1 cellular context compared by ENCODE assay signal in the genomic region with DNA sequence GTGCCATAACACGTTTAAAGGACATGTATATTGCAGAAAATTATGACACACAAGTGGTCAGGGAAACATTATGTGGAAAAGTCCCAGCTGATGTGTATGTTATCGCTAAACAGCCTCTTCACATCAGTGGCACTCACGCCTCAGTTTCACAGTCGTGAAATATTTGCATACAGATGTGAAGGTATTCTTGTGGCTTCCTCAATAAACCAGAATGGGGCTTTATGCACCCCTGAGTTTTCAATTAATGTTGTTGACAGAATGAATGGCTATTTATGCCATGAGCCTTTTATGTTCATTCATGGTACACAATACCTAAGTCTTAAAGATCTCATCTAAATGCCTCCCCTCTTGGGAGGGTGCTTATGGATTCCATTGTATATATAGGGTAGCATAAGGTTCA.
A peak's percentile ranks its signal among the peaks of the same experiment; 100 is the strongest.
TF ChIP-seq lines count a peak whose summit lies in the region.

No MANE protein-coding gene starts in this region.

TF ChIP-seq in GM12878, 131 proteins besides CTCF, POLR2A, EP300 and RAD21 (continued from another document and continues in another):
- no peak for TF ChIP-seq CBX3 (IDR thresholded peaks at IDR 0.05; ENCODE audit: borderline replicate concordance, low read depth)
- TF ChIP-seq, protein P1, sequence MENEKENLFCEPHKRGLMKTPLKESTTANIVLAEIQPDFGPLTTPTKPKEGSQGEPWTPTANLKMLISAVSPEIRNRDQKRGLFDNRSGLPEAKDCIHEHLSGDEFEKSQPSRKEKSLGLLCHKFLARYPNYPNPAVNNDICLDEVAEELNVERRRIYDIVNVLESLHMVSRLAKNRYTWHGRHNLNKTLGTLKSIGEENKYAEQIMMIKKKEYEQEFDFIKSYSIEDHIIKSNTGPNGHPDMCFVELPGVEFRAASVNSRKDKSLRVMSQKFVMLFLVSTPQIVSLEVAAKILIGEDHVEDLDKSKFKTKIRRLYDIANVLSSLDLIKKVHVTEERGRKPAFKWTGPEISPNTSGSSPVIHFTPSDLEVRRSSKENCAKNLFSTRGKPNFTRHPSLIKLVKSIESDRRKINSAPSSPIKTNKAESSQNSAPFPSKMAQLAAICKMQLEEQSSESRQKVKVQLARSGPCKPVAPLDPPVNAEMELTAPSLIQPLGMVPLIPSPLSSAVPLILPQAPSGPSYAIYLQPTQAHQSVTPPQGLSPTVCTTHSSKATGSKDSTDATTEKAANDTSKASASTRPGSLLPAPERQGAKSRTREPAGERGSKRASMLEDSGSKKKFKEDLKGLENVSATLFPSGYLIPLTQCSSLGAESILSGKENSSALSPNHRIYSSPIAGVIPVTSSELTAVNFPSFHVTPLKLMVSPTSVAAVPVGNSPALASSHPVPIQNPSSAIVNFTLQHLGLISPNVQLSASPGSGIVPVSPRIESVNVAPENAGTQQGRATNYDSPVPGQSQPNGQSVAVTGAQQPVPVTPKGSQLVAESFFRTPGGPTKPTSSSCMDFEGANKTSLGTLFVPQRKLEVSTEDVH (IDR thresholded peaks at IDR 0.05; ENCODE audit: low read depth, partially characterized antibody): peak; percentile 50
- TF ChIP-seq NFIC (IDR thresholded peaks at IDR 0.05; ENCODE audit: low read depth, low read length): no peak
- no peak for TF ChIP-seq NFYA (IDR thresholded peaks at IDR 0.05; ENCODE audit: borderline replicate concordance, low read depth, low read length)
- TF ChIP-seq, protein P2, sequence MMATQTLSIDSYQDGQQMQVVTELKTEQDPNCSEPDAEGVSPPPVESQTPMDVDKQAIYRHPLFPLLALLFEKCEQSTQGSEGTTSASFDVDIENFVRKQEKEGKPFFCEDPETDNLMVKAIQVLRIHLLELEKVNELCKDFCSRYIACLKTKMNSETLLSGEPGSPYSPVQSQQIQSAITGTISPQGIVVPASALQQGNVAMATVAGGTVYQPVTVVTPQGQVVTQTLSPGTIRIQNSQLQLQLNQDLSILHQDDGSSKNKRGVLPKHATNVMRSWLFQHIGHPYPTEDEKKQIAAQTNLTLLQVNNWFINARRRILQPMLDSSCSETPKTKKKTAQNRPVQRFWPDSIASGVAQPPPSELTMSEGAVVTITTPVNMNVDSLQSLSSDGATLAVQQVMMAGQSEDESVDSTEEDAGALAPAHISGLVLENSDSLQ (IDR thresholded peaks at IDR 0.05): no peak
- TF ChIP-seq GABPA (IDR thresholded peaks at IDR 0.05; ENCODE audit: low read depth): no peak
- TF ChIP-seq JUNB (IDR thresholded peaks at IDR 0.05): no peak
- TF ChIP-seq EZH2 (IDR thresholded peaks at IDR 0.05; ENCODE audit: borderline replicate concordance, control insufficient read depth, low read depth, low read length): no peak
- TF ChIP-seq, protein P3, sequence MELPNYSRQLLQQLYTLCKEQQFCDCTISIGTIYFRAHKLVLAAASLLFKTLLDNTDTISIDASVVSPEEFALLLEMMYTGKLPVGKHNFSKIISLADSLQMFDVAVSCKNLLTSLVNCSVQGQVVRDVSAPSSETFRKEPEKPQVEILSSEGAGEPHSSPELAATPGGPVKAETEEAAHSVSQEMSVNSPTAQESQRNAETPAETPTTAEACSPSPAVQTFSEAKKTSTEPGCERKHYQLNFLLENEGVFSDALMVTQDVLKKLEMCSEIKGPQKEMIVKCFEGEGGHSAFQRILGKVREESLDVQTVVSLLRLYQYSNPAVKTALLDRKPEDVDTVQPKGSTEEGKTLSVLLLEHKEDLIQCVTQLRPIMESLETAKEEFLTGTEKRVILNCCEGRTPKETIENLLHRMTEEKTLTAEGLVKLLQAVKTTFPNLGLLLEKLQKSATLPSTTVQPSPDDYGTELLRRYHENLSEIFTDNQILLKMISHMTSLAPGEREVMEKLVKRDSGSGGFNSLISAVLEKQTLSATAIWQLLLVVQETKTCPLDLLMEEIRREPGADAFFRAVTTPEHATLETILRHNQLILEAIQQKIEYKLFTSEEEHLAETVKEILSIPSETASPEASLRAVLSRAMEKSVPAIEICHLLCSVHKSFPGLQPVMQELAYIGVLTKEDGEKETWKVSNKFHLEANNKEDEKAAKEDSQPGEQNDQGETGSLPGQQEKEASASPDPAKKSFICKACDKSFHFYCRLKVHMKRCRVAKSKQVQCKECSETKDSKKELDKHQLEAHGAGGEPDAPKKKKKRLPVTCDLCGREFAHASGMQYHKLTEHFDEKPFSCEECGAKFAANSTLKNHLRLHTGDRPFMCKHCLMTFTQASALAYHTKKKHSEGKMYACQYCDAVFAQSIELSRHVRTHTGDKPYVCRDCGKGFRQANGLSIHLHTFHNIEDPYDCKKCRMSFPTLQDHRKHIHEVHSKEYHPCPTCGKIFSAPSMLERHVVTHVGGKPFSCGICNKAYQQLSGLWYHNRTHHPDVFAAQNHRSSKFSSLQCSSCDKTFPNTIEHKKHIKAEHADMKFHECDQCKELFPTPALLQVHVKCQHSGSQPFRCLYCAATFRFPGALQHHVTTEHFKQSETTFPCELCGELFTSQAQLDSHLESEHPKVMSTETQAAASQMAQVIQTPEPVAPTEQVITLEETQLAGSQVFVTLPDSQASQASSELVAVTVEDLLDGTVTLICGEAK (IDR thresholded peaks at IDR 0.05; ENCODE audit: borderline replicate concordance): no peak
- TF ChIP-seq YBX1 (IDR thresholded peaks at IDR 0.05): no peak
- TF ChIP-seq CBX5 (IDR thresholded peaks at IDR 0.05; ENCODE audit: low read depth): no peak
- no peak for TF ChIP-seq MYB (IDR thresholded peaks at IDR 0.05; ENCODE audit: borderline replicate concordance, low read depth, low read length)
- TF ChIP-seq PML (IDR thresholded peaks at IDR 0.05; ENCODE audit: low read length): no peak
- TF ChIP-seq MYC (IDR thresholded peaks at IDR 0.05; ENCODE audit: insufficient read depth, insufficient read length, insufficient replicate concordance, low read length, severe bottlenecking): no peak
- peak; percentile 51; the same call in 1 of the 2 replicates for TF ChIP-seq PAX5 (IDR thresholded peaks at IDR 0.05; ENCODE audit: borderline replicate concordance, low read depth, low read length)
- TF ChIP-seq WRNIP1 (IDR thresholded peaks at IDR 0.05; ENCODE audit: borderline replicate concordance, low read depth, low read length): no peak
- no peak for TF ChIP-seq ETV6 (conservative IDR thresholded peaks at IDR 0.05 in 1 of 2, IDR thresholded peaks at IDR 0.05 in 1 of 2; ENCODE audit: borderline replicate concordance in 1 of 2, low read depth in 1 of 2)
- no peak for TF ChIP-seq JUND (IDR thresholded peaks at IDR 0.05; ENCODE audit: low read depth, low read length)
- TF ChIP-seq RFX5 (IDR thresholded peaks at IDR 0.05; ENCODE audit: low read depth, low read length): no peak
- no peak for TF ChIP-seq FOS (IDR thresholded peaks at IDR 0.05; ENCODE audit: borderline replicate concordance, extremely low read depth, insufficient read length)
- peak; percentile 75 to 87; a peak in 3 of 4 replicates for TF ChIP-seq IKZF2 (IDR thresholded peaks at IDR 0.05)
- no peak for TF ChIP-seq SPI1 (IDR thresholded peaks at IDR 0.05; ENCODE audit: borderline replicate concordance, insufficient read depth, low read depth, low read length)
- TF ChIP-seq POLR2AphosphoS5 (IDR thresholded peaks at IDR 0.05; ENCODE audit: low read length): no peak
- TF ChIP-seq CHD4 (IDR thresholded peaks at IDR 0.05): no peak
- no peak for TF ChIP-seq MEF2A (IDR thresholded peaks at IDR 0.05; ENCODE audit: insufficient read depth, low read depth, low read length)
- TF ChIP-seq, protein P4, sequence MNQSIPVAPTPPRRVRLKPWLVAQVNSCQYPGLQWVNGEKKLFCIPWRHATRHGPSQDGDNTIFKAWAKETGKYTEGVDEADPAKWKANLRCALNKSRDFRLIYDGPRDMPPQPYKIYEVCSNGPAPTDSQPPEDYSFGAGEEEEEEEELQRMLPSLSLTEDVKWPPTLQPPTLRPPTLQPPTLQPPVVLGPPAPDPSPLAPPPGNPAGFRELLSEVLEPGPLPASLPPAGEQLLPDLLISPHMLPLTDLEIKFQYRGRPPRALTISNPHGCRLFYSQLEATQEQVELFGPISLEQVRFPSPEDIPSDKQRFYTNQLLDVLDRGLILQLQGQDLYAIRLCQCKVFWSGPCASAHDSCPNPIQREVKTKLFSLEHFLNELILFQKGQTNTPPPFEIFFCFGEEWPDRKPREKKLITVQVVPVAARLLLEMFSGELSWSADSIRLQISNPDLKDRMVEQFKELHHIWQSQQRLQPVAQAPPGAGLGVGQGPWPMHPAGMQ (IDR thresholded peaks at IDR 0.05; ENCODE audit: borderline replicate concordance): no peak
- TF ChIP-seq, protein P5, sequence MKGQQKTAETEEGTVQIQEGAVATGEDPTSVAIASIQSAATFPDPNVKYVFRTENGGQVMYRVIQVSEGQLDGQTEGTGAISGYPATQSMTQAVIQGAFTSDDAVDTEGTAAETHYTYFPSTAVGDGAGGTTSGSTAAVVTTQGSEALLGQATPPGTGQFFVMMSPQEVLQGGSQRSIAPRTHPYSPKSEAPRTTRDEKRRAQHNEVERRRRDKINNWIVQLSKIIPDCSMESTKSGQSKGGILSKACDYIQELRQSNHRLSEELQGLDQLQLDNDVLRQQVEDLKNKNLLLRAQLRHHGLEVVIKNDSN (IDR thresholded peaks at IDR 0.05; ENCODE audit: borderline replicate concordance, extremely low read length, insufficient read depth, low read depth, low read length): no peak
- TF ChIP-seq, protein P6, sequence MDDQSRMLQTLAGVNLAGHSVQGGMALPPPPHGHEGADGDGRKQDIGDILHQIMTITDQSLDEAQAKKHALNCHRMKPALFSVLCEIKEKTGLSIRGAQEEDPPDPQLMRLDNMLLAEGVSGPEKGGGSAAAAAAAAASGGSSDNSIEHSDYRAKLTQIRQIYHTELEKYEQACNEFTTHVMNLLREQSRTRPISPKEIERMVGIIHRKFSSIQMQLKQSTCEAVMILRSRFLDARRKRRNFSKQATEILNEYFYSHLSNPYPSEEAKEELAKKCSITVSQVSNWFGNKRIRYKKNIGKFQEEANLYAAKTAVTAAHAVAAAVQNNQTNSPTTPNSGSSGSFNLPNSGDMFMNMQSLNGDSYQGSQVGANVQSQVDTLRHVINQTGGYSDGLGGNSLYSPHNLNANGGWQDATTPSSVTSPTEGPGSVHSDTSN (IDR thresholded peaks at IDR 0.05; ENCODE audit: insufficient replicate concordance, low read depth, low read length): no peak
- TF ChIP-seq CBFB (IDR thresholded peaks at IDR 0.05; ENCODE audit: low read depth): no peak
- no peak for TF ChIP-seq ZNF24 (IDR thresholded peaks at IDR 0.05)
- TF ChIP-seq, protein P7, sequence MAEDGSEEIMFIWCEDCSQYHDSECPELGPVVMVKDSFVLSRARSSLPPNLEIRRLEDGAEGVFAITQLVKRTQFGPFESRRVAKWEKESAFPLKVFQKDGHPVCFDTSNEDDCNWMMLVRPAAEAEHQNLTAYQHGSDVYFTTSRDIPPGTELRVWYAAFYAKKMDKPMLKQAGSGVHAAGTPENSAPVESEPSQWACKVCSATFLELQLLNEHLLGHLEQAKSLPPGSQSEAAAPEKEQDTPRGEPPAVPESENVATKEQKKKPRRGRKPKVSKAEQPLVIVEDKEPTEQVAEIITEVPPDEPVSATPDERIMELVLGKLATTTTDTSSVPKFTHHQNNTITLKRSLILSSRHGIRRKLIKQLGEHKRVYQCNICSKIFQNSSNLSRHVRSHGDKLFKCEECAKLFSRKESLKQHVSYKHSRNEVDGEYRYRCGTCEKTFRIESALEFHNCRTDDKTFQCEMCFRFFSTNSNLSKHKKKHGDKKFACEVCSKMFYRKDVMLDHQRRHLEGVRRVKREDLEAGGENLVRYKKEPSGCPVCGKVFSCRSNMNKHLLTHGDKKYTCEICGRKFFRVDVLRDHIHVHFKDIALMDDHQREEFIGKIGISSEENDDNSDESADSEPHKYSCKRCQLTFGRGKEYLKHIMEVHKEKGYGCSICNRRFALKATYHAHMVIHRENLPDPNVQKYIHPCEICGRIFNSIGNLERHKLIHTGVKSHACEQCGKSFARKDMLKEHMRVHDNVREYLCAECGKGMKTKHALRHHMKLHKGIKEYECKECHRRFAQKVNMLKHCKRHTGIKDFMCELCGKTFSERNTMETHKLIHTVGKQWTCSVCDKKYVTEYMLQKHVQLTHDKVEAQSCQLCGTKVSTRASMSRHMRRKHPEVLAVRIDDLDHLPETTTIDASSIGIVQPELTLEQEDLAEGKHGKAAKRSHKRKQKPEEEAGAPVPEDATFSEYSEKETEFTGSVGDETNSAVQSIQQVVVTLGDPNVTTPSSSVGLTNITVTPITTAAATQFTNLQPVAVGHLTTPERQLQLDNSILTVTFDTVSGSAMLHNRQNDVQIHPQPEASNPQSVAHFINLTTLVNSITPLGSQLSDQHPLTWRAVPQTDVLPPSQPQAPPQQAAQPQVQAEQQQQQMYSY (CRISPR knock-in tag; IDR thresholded peaks at IDR 0.05): no peak
- TF ChIP-seq, protein P8, sequence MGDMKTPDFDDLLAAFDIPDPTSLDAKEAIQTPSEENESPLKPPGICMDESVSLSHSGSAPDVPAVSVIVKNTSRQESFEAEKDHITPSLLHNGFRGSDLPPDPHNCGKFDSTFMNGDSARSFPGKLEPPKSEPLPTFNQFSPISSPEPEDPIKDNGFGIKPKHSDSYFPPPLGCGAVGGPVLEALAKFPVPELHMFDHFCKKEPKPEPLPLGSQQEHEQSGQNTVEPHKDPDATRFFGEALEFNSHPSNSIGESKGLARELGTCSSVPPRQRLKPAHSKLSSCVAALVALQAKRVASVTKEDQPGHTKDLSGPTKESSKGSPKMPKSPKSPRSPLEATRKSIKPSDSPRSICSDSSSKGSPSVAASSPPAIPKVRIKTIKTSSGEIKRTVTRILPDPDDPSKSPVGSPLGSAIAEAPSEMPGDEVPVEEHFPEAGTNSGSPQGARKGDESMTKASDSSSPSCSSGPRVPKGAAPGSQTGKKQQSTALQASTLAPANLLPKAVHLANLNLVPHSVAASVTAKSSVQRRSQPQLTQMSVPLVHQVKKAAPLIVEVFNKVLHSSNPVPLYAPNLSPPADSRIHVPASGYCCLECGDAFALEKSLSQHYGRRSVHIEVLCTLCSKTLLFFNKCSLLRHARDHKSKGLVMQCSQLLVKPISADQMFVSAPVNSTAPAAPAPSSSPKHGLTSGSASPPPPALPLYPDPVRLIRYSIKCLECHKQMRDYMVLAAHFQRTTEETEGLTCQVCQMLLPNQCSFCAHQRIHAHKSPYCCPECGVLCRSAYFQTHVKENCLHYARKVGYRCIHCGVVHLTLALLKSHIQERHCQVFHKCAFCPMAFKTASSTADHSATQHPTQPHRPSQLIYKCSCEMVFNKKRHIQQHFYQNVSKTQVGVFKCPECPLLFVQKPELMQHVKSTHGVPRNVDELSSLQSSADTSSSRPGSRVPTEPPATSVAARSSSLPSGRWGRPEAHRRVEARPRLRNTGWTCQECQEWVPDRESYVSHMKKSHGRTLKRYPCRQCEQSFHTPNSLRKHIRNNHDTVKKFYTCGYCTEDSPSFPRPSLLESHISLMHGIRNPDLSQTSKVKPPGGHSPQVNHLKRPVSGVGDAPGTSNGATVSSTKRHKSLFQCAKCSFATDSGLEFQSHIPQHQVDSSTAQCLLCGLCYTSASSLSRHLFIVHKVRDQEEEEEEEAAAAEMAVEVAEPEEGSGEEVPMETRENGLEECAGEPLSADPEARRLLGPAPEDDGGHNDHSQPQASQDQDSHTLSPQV (IDR thresholded peaks at IDR 0.05): peak; percentile 36; the same call in 1 of the 2 replicates
- peak; percentile 85 for TF ChIP-seq TCF12 (IDR thresholded peaks at IDR 0.05; ENCODE audit: low read depth, low read length)
- no peak for TF ChIP-seq NFXL1 (IDR thresholded peaks at IDR 0.05; ENCODE audit: borderline replicate concordance)
